19 cellular contexts compared by ENCODE assay signal in genomic region chr1:54575605-54576004, GRCh38. TPM values are rescaled to one million over a fixed set of nuclear protein-coding genes. Genes with fewer than 3 reads are reported as not detected.
"Had no signal": no experiment of that assay in that cellular context is flagged by ENCODE, and none has a peak within 500 bp of the region (broad histone marks: within the 10 kb centered on the region; RNA-seq: fewer than 3 reads in every experiment).

No MANE protein-coding gene starts in this region.

- H3K9me3 Mint-ChIP-seq: activated naive CD8-positive, alpha-beta T cell treated with anti-CD3 and anti-CD28 coated beads for 36 hours; natural killer cell treated with Interleukin-12 subunit alpha and Interleukin-12 subunit beta and Interleukin-15 and Interleukin-18, amount 100 ng/mL, for 72 hours; T-helper 1 cell treated with Interleukin-12 subunit alpha and Interleukin-12 subunit beta and Interleukin-4 antibody, amounts not matched to agents 30 μg/mL and 1 μg/mL, for 36 hours had no signal

- H3K36me3 Mint-ChIP-seq: activated naive CD8-positive, alpha-beta T cell treated with anti-CD3 and anti-CD28 coated beads for 36 hours; natural killer cell treated with Interleukin-12 subunit alpha and Interleukin-12 subunit beta and Interleukin-15 and Interleukin-18, amount 100 ng/mL, for 72 hours had no signal

- H3K9me3 ChIP-seq: left lung, ovary, transverse colon, vagina had no signal

- H3K36me3 ChIP-seq: brain microvascular endothelial cell, left lung, ovary, transverse colon, vagina had no signal

- DNase-seq: activated CD4-positive, alpha-beta T cell treated with anti-CD3 and anti-CD28 coated beads for 48 hours; activated CD8-positive, alpha-beta memory T cell treated with anti-CD3 and anti-CD28 coated beads for 24 hours; activated naive CD8-positive, alpha-beta T cell treated with anti-CD3 and anti-CD28 coated beads for 36 hours; anterior cingulate cortex; brain microvascular endothelial cell; dermis blood vessel endothelial cell; islet precursor cell; mesenchymal stem cell; ovary; stimulated activated CD4-positive, alpha-beta T cell treated with anti-CD3 and anti-CD28 coated beads, Interleukin-4, amount 100 ng/mL, for 24 hours; stimulated activated naive CD8-positive, alpha-beta T cell treated with anti-CD3 and anti-CD28 coated beads, Interleukin-15, Interleukin-2, amounts not matched to agents 100 U/mL and 50 U/mL, for 24 hours; transverse colon had no signal

- H3K27me3 Mint-ChIP-seq: activated naive CD8-positive, alpha-beta T cell treated with anti-CD3 and anti-CD28 coated beads for 36 hours had no signal

- H2AFZ ChIP-seq: hepatocyte had no signal

- H3K27ac Mint-ChIP-seq: activated naive CD8-positive, alpha-beta T cell treated with anti-CD3 and anti-CD28 coated beads for 36 hours; T-helper 1 cell treated with Interleukin-12 subunit alpha and Interleukin-12 subunit beta and Interleukin-4 antibody, amounts not matched to agents 30 μg/mL and 1 μg/mL, for 36 hours had no signal

- H3K27me3 ChIP-seq: brain microvascular endothelial cell, hepatocyte, left lung, ovary, transverse colon, vagina had no signal

- H3K27ac ChIP-seq: brain microvascular endothelial cell, hepatocyte, left lung, ovary, transverse colon, vagina had no signal

- ATAC-seq: left lung; natural killer cell treated with Interleukin-12 subunit alpha and Interleukin-12 subunit beta and Interleukin-15 and Interleukin-18, amount 100 ng/mL, for 72 hours; stimulated activated naive CD8-positive, alpha-beta T cell treated with anti-CD3 and anti-CD28 coated beads, Interleukin-15, Interleukin-2, amounts not matched to agents 100 U/mL and 50 U/mL, for 24 hours had no signal

- H3K4me3 Mint-ChIP-seq: activated naive CD8-positive, alpha-beta T cell treated with anti-CD3 and anti-CD28 coated beads for 36 hours; natural killer cell treated with Interleukin-12 subunit alpha and Interleukin-12 subunit beta and Interleukin-15 and Interleukin-18, amount 100 ng/mL, for 72 hours; T-helper 1 cell treated with Interleukin-12 subunit alpha and Interleukin-12 subunit beta and Interleukin-4 antibody, amounts not matched to agents 30 μg/mL and 1 μg/mL, for 36 hours had no signal

- H3K4me3 ChIP-seq: hepatocyte, left lung, ovary, transverse colon, vagina had no signal

- H3K4me2 ChIP-seq: hepatocyte had no signal

- H3K79me2 ChIP-seq: hepatocyte had no signal

- H3K4me1 Mint-ChIP-seq: activated naive CD8-positive, alpha-beta T cell treated with anti-CD3 and anti-CD28 coated beads for 36 hours had no signal

RNA-seq across cellular contexts. Expression of gene FAM151A, which starts 47.7 kb away (rescaled TPM):
- total RNA-seq: activated naive CD8-positive, alpha-beta T cell treated with anti-CD3 and anti-CD28 coated beads for 36 hours; chondrocyte; dermis blood vessel endothelial cell; epithelial cell of proximal tubule; left lung; natural killer cell treated with Interleukin-12 subunit alpha and Interleukin-12 subunit beta and Interleukin-15 and Interleukin-18, amount 100 ng/mL, for 72 hours; ovary; vagina had no signal
